Comparison of ENCODE assay signal across 2 cellular contexts in the genomic region with DNA sequence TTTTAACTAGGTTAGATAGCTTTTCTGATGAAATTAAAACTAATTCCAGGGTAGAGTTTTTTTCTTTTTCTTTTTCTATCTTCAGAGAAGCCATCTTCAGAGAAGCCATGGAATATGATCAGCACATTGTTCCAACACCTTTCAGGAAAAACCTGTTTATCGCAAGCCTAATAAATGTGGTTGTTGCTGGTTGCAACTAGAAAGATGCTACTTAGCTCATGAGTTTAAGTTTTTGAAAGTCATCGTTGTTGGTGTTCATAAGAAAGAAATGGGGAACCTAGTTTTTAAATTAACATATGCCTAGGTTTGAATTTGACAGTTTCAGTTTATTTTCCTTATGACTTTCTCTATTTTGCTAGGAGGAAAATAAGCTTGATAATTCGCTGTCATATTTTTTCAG.
TF ChIP-seq lines count a peak whose summit lies in the region.

No MANE protein-coding gene starts in this region.

TF ChIP-seq in SK-N-SH, 30 proteins besides CTCF, POLR2A, EP300 and RAD21:
- TF ChIP-seq, protein P1, sequence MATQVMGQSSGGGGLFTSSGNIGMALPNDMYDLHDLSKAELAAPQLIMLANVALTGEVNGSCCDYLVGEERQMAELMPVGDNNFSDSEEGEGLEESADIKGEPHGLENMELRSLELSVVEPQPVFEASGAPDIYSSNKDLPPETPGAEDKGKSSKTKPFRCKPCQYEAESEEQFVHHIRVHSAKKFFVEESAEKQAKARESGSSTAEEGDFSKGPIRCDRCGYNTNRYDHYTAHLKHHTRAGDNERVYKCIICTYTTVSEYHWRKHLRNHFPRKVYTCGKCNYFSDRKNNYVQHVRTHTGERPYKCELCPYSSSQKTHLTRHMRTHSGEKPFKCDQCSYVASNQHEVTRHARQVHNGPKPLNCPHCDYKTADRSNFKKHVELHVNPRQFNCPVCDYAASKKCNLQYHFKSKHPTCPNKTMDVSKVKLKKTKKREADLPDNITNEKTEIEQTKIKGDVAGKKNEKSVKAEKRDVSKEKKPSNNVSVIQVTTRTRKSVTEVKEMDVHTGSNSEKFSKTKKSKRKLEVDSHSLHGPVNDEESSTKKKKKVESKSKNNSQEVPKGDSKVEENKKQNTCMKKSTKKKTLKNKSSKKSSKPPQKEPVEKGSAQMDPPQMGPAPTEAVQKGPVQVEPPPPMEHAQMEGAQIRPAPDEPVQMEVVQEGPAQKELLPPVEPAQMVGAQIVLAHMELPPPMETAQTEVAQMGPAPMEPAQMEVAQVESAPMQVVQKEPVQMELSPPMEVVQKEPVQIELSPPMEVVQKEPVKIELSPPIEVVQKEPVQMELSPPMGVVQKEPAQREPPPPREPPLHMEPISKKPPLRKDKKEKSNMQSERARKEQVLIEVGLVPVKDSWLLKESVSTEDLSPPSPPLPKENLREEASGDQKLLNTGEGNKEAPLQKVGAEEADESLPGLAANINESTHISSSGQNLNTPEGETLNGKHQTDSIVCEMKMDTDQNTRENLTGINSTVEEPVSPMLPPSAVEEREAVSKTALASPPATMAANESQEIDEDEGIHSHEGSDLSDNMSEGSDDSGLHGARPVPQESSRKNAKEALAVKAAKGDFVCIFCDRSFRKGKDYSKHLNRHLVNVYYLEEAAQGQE (IDR thresholded peaks at IDR 0.05; ENCODE audit: low read depth, low read length), result no peak

TF ChIP-seq in SK-N-SH treated with all-trans-retinoic acid at 6 μM for 48 hours, 23 proteins besides CTCF, POLR2A, EP300 and RAD21 (continued from another document):
- TF ChIP-seq, protein P2, sequence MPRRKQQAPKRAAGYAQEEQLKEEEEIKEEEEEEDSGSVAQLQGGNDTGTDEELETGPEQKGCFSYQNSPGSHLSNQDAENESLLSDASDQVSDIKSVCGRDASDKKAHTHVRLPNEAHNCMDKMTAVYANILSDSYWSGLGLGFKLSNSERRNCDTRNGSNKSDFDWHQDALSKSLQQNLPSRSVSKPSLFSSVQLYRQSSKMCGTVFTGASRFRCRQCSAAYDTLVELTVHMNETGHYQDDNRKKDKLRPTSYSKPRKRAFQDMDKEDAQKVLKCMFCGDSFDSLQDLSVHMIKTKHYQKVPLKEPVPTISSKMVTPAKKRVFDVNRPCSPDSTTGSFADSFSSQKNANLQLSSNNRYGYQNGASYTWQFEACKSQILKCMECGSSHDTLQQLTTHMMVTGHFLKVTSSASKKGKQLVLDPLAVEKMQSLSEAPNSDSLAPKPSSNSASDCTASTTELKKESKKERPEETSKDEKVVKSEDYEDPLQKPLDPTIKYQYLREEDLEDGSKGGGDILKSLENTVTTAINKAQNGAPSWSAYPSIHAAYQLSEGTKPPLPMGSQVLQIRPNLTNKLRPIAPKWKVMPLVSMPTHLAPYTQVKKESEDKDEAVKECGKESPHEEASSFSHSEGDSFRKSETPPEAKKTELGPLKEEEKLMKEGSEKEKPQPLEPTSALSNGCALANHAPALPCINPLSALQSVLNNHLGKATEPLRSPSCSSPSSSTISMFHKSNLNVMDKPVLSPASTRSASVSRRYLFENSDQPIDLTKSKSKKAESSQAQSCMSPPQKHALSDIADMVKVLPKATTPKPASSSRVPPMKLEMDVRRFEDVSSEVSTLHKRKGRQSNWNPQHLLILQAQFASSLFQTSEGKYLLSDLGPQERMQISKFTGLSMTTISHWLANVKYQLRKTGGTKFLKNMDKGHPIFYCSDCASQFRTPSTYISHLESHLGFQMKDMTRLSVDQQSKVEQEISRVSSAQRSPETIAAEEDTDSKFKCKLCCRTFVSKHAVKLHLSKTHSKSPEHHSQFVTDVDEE (CRISPR knock-in tag; IDR thresholded peaks at IDR 0.05), result no peak
- TF ChIP-seq ESRRG (CRISPR knock-in tag; IDR thresholded peaks at IDR 0.05) (no peak), GLIS3 (CRISPR knock-in tag; IDR thresholded peaks at IDR 0.05) (no peak), ZFP3 (CRISPR knock-in tag; IDR thresholded peaks at IDR 0.05) (no peak), RARB (CRISPR knock-in tag; IDR thresholded peaks at IDR 0.05) (no peak), ZC3H10 (CRISPR knock-in tag; IDR thresholded peaks at IDR 0.05) (no peak), OSR1 (CRISPR knock-in tag; IDR thresholded peaks at IDR 0.05) (no peak), PPARA (CRISPR knock-in tag; IDR thresholded peaks at IDR 0.05; ENCODE audit: borderline replicate concordance) (no peak), ISL1 (CRISPR knock-in tag; IDR thresholded peaks at IDR 0.05) (no peak), ARNTL (CRISPR knock-in tag; IDR thresholded peaks at IDR 0.05; ENCODE audit: borderline replicate concordance, low read depth) (no peak), TCF4 (CRISPR knock-in tag; IDR thresholded peaks at IDR 0.05; ENCODE audit: borderline replicate concordance) (no peak)
- TF ChIP-seq, protein P3, sequence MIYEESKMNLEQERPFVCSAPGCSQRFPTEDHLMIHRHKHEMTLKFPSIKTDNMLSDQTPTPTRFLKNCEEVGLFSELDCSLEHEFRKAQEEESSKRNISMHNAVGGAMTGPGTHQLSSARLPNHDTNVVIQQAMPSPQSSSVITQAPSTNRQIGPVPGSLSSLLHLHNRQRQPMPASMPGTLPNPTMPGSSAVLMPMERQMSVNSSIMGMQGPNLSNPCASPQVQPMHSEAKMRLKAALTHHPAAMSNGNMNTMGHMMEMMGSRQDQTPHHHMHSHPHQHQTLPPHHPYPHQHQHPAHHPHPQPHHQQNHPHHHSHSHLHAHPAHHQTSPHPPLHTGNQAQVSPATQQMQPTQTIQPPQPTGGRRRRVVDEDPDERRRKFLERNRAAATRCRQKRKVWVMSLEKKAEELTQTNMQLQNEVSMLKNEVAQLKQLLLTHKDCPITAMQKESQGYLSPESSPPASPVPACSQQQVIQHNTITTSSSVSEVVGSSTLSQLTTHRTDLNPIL (CRISPR knock-in tag; IDR thresholded peaks at IDR 0.05; ENCODE audit: low read depth), result no peak
- TF ChIP-seq, protein P4, sequence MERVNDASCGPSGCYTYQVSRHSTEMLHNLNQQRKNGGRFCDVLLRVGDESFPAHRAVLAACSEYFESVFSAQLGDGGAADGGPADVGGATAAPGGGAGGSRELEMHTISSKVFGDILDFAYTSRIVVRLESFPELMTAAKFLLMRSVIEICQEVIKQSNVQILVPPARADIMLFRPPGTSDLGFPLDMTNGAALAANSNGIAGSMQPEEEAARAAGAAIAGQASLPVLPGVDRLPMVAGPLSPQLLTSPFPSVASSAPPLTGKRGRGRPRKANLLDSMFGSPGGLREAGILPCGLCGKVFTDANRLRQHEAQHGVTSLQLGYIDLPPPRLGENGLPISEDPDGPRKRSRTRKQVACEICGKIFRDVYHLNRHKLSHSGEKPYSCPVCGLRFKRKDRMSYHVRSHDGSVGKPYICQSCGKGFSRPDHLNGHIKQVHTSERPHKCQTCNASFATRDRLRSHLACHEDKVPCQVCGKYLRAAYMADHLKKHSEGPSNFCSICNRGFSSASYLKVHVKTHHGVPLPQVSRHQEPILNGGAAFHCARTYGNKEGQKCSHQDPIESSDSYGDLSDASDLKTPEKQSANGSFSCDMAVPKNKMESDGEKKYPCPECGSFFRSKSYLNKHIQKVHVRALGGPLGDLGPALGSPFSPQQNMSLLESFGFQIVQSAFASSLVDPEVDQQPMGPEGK (CRISPR knock-in tag; IDR thresholded peaks at IDR 0.05; ENCODE audit: borderline replicate concordance), result no peak
- TF ChIP-seq, protein P5, sequence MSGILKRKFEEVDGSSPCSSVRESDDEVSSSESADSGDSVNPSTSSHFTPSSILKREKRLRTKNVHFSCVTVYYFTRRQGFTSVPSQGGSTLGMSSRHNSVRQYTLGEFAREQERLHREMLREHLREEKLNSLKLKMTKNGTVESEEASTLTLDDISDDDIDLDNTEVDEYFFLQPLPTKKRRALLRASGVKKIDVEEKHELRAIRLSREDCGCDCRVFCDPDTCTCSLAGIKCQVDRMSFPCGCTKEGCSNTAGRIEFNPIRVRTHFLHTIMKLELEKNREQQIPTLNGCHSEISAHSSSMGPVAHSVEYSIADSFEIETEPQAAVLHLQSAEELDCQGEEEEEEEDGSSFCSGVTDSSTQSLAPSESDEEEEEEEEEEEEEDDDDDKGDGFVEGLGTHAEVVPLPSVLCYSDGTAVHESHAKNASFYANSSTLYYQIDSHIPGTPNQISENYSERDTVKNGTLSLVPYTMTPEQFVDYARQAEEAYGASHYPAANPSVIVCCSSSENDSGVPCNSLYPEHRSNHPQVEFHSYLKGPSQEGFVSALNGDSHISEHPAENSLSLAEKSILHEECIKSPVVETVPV (CRISPR knock-in tag; IDR thresholded peaks at IDR 0.05), result no peak
